ENCODE assay signal across 8 cellular contexts in genomic region chr2:196592912-196593881, GRCh38. TPM values are rescaled to one million over a fixed set of nuclear protein-coding genes. Genes with fewer than 3 reads are reported as not detected.
DNase-seq lines count a peak whose midpoint lies in the region; ATAC-seq and TF ChIP-seq lines count a peak whose summit lies in the region.

Gene HECW2 (minus strand): TSS chr2:196593554.

- H3K9me3 ChIP-seq in left lung: no peaks in the 10 kb centered on the region

- H3K27ac Mint-ChIP-seq in stimulated activated naive B cell treated with anti-CD40 and anti-IgM and Interleukin-4, amounts not matched to agents 10 μg/mL and 1 μg/mL and 100 μg/mL, for 72 hours: no peak within 1 kb of the TSS

- intact Hi-C loops in left lung (cut with DNase I): no loop called here

- ATAC-seq in GM19395 (IDR thresholded peaks at IDR 0.05; ENCODE audit: unreplicated experiment): peak; percentile 73
- peak; percentile 38 for ATAC-seq in HG03558 (IDR thresholded peaks at IDR 0.05; ENCODE audit: extremely low read depth, unreplicated experiment)
- ATAC-seq in left lung: peak; percentile 85
- ATAC-seq in stimulated activated naive B cell treated with anti-CD40 and anti-IgM and Interleukin-4, amounts not matched to agents 10 μg/mL and 1 μg/mL and 100 μg/mL, for 72 hours (replicated peaks): peak; percentile 71 to 72

- H3K36me3 ChIP-seq in left lung: no peaks in the 10 kb centered on the region

- H3K4me1 Mint-ChIP-seq in stimulated activated naive B cell treated with anti-CD40 and anti-IgM and Interleukin-4, amounts not matched to agents 10 μg/mL and 1 μg/mL and 100 μg/mL, for 72 hours: peaks cover 4 to 11% of the 10 kb centered on the region in 2 donors

- peaks cover 0 to 18% of the 10 kb centered on the region in 2 donors for H3K4me1 ChIP-seq in left lung

- H3K36me3 Mint-ChIP-seq in stimulated activated naive B cell treated with anti-CD40 and anti-IgM and Interleukin-4, amounts not matched to agents 10 μg/mL and 1 μg/mL and 100 μg/mL, for 72 hours: no peaks in the 10 kb centered on the region

- no peaks in the 10 kb centered on the region for H3K9me3 Mint-ChIP-seq in stimulated activated naive B cell treated with anti-CD40 and anti-IgM and Interleukin-4, amounts not matched to agents 10 μg/mL and 1 μg/mL and 100 μg/mL, for 72 hours

- peak; percentile 84 for DNase-seq in D341Med (ENCODE audit: low spot score)
- peak; percentile 79 for DNase-seq in SK-N-DZ (ENCODE audit: low spot score)
- peak; percentile 70 for DNase-seq in dermis blood vessel endothelial cell
- DNase-seq in left lung: peak in 1 of 2 donors; percentile 84
- no peak for DNase-seq in stimulated activated naive B cell treated with anti-CD40 and anti-IgM and Interleukin-4, amounts not matched to agents 10 μg/mL and 1 μg/mL and 100 μg/mL, for 72 hours
- DNase-seq in cerebellar nuclear complex (lab: John Stamatoyannopoulos, UW): no peak

- H3K4me3 Mint-ChIP-seq in stimulated activated naive B cell treated with anti-CD40 and anti-IgM and Interleukin-4, amounts not matched to agents 10 μg/mL and 1 μg/mL and 100 μg/mL, for 72 hours: peak within 1 kb of the TSS; percentile 73 to 78

- no peak for TF ChIP-seq CTCF in left lung (IDR thresholded peaks at IDR 0.05)

- peaks cover 13 to 70% of the 10 kb centered on the region in 2 donors for H3K27me3 ChIP-seq in left lung

- peak within 1 kb of the TSS; percentile 44 to 65 for H3K27ac ChIP-seq in left lung

- peak within 1 kb of the TSS; percentile 52 to 57 for H3K4me3 ChIP-seq in left lung

- H3K27me3 Mint-ChIP-seq in stimulated activated naive B cell treated with anti-CD40 and anti-IgM and Interleukin-4, amounts not matched to agents 10 μg/mL and 1 μg/mL and 100 μg/mL, for 72 hours: peaks cover 51 to 84% of the 10 kb centered on the region in 2 donors

RNA-seq across cellular contexts. Expression of gene HECW2, which starts in this region (rescaled TPM):
- 1.8 and 3.7 TPM in 2 replicates for polyA plus RNA-seq in SK-N-DZ (2014; cell fraction: cytosol; rRNA removed)
- 2.1 and 3.3 TPM in 2 replicates for polyA plus RNA-seq in SK-N-DZ (2014; cell fraction: nucleus; rRNA removed)
- total RNA-seq in dermis blood vessel endothelial cell (36.4 and 40.8 TPM in 2 replicates), left lung (10 to 100 TPM; 40.4 to 51.9 TPM)

Comparison
In these comparisons a context has a peak if more than half of its experiments do, and no peak if none do; other contexts are left out.
1. DNase-seq: peak in D341Med (single experiment), SK-N-DZ (single experiment) and dermis blood vessel endothelial cell (single experiment); none in stimulated activated naive B cell treated with anti-CD40 and anti-IgM and Interleukin-4, amounts not matched to agents 10 μg/mL and 1 μg/mL and 100 μg/mL, for 72 hours (single experiment) and cerebellar nuclear complex (0 of 2).
2. Peak in every context shown above with its lines, with median percentiles within 50 percentile points of each other: ATAC-seq.